29 cellular contexts compared by ENCODE assay signal in genomic region chr18:10768221-10768620, GRCh38.
"Had no signal": no experiment of that assay in that cellular context is flagged by ENCODE, and none has a peak within 500 bp of the region (broad histone marks: within the 10 kb centered on the region; RNA-seq: fewer than 3 reads in every experiment).

No MANE protein-coding gene starts in this region.

- H3K4me1 ChIP-seq: colonic mucosa, esophagus muscularis mucosa, esophagus squamous epithelium, foreskin keratinocyte, gastrocnemius medialis, gastroesophageal sphincter, heart left ventricle, heart right ventricle had no signal

- H3K27ac Mint-ChIP-seq: dendritic cell treated with granulocyte-macrophage colony-stimulating factor and Interleukin-4, amounts not matched to agents 40 ng/mL and 50 ng/mL, for 4 days; effector memory CD8-positive, alpha-beta T cell; endodermal cell had no signal

- H2AFZ ChIP-seq: hepatocyte had no signal

- H3K36me3 ChIP-seq: colonic mucosa, esophagus muscularis mucosa, esophagus squamous epithelium, gastrocnemius medialis, gastroesophageal sphincter, heart left ventricle, heart right ventricle had no signal

- ATAC-seq: effector memory CD8-positive, alpha-beta T cell; esophagus mucosa; foreskin keratinocyte; gastrocnemius medialis; gastroesophageal sphincter; heart left ventricle; heart right ventricle had no signal

- H3K27me3 ChIP-seq: colonic mucosa, esophagus muscularis mucosa, esophagus squamous epithelium, foreskin keratinocyte, gastrocnemius medialis, hepatocyte had no signal

- H3K9me3 ChIP-seq: colonic mucosa, esophagus squamous epithelium, gastrocnemius medialis had no signal

- FAIRE-seq: endometrium, endothelial cell of umbilical vein, frontal cortex had no signal

- H3K4me3 ChIP-seq: colonic mucosa, coronary artery, dorsolateral prefrontal cortex, esophagus muscularis mucosa, esophagus squamous epithelium, gastrocnemius medialis, gastroesophageal sphincter, heart left ventricle, heart right ventricle, hepatocyte had no signal

- H3K79me2 ChIP-seq: hepatocyte had no signal

- DNase-seq: colonic mucosa; cortex of kidney; dermis blood vessel endothelial cell; dorsolateral prefrontal cortex; effector CD4-positive, alpha-beta T cell; effector CD8-positive, alpha-beta T cell; effector memory CD4-positive, alpha-beta T cell; effector memory CD8-positive, alpha-beta T cell; endodermal cell; erythroblast; esophagus squamous epithelium; foreskin fibroblast; foreskin keratinocyte; foreskin melanocyte; gastrocnemius medialis; glutamatergic neuron; head of caudate nucleus; heart left ventricle; heart right ventricle had no signal

- H3K9me3 Mint-ChIP-seq: dendritic cell treated with granulocyte-macrophage colony-stimulating factor and Interleukin-4, amounts not matched to agents 40 ng/mL and 50 ng/mL, for 4 days had no signal

- H3K27ac ChIP-seq: colonic mucosa, coronary artery, dorsolateral prefrontal cortex, epithelial cell of prostate, esophagus muscularis mucosa, esophagus squamous epithelium, foreskin keratinocyte, gastrocnemius medialis, gastroesophageal sphincter, heart left ventricle, heart right ventricle, hepatocyte had no signal

- H3K4me3 Mint-ChIP-seq: dendritic cell treated with granulocyte-macrophage colony-stimulating factor and Interleukin-4, amounts not matched to agents 40 ng/mL and 50 ng/mL, for 4 days; effector memory CD8-positive, alpha-beta T cell; endodermal cell had no signal

- H3K4me2 ChIP-seq: hepatocyte had no signal

- H3K27me3 Mint-ChIP-seq: dendritic cell treated with granulocyte-macrophage colony-stimulating factor and Interleukin-4, amounts not matched to agents 40 ng/mL and 50 ng/mL, for 4 days had no signal

- H3K4me1 Mint-ChIP-seq: endodermal cell had no signal
